1 cellular context compared by ENCODE assay signal in the genomic region with DNA sequence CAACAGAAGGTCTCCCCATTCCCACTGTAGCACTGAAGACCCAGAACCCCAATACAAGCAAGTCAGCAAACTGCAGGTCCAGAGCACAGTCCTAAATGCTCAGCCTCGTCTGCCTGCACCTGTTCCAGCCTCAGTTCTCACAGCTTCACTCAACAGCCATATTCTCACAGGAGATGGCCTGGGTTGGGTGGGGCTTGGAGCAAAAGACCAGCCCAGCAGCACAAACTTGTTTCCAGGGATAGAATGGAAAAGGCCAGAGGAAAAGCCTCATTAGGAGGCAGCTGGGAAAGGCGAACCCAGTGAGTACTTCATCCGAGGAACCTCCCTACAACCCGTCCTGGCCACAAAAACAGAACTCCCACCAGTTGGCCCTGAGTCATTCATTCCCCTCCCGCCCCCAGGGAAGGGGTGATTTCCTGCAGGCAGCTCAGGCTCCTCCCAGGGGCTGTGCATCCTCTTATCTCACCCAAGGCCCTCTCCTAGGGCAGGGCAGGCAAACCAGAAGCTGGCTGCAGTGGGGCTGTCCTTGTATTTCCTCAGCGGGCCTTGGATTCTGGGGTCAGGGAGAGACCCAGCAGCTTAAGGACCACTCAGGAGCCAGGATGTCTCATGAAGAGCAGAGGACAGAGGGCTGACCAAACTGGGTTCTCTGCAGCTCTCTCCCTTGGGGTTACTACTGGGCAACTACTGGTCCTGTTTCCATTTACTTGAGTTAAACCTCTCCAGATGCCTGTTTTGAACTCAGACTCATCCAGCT.
TF ChIP-seq lines count a peak whose summit lies in the region.

No MANE protein-coding gene starts in this region.

TF ChIP-seq in K562, 482 proteins besides CTCF, POLR2A, EP300 and RAD21 (continued from another document and continues in another):
- TF ChIP-seq, protein P1, sequence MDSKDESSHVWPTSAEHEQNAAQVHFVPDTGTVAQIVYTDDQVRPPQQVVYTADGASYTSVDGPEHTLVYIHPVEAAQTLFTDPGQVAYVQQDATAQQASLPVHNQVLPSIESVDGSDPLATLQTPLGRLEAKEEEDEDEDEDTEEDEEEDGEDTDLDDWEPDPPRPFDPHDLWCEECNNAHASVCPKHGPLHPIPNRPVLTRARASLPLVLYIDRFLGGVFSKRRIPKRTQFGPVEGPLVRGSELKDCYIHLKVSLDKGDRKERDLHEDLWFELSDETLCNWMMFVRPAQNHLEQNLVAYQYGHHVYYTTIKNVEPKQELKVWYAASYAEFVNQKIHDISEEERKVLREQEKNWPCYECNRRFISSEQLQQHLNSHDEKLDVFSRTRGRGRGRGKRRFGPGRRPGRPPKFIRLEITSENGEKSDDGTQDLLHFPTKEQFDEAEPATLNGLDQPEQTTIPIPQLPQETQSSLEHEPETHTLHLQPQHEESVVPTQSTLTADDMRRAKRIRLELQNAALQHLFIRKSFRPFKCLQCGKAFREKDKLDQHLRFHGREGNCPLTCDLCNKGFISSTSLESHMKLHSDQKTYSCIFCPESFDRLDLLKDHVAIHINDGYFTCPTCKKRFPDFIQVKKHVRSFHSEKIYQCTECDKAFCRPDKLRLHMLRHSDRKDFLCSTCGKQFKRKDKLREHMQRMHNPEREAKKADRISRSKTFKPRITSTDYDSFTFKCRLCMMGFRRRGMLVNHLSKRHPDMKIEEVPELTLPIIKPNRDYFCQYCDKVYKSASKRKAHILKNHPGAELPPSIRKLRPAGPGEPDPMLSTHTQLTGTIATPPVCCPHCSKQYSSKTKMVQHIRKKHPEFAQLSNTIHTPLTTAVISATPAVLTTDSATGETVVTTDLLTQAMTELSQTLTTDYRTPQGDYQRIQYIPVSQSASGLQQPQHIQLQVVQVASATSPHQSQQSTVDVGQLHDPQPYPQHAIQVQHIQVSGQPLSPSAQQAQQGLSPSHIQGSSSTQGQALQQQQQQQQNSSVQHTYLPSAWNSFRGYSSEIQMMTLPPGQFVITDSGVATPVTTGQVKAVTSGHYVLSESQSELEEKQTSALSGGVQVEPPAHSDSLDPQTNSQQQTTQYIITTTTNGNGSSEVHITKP (IDR thresholded peaks at IDR 0.05; ENCODE audit: partially characterized antibody) = peak; percentile 48
- peak; percentile 61 for TF ChIP-seq SPI1 (IDR thresholded peaks at IDR 0.05; ENCODE audit: borderline replicate concordance, low read depth, low read length)
- TF ChIP-seq TARDBP (IDR thresholded peaks at IDR 0.05) = peak; percentile 74; the same call in 1 of the 2 replicates
- TF ChIP-seq, protein P2, sequence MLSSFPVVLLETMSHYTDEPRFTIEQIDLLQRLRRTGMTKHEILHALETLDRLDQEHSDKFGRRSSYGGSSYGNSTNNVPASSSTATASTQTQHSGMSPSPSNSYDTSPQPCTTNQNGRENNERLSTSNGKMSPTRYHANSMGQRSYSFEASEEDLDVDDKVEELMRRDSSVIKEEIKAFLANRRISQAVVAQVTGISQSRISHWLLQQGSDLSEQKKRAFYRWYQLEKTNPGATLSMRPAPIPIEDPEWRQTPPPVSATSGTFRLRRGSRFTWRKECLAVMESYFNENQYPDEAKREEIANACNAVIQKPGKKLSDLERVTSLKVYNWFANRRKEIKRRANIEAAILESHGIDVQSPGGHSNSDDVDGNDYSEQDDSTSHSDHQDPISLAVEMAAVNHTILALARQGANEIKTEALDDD (IDR thresholded peaks at IDR 0.05) = peak; percentile 30; the same call in 1 of the 2 replicates
- TF ChIP-seq NFE2 (IDR thresholded peaks at IDR 0.05; ENCODE audit: low read depth) = peak; percentile 90
- peak; percentile 24 to 53; a peak in 2 of 4 replicates for TF ChIP-seq FOXK2 (conservative IDR thresholded peaks at IDR 0.05 in 1 of 2, IDR thresholded peaks at IDR 0.05 in 1 of 2; ENCODE audit: low read depth in 2 of 2)
- TF ChIP-seq ZBTB17 (CRISPR knock-in tag; IDR thresholded peaks at IDR 0.05) = 0 out of 2 replicates have a peak, but pooled peaks have one; percentile 46
- peak; percentile 45; the same call in 1 of the 2 replicates for TF ChIP-seq OTX1 (CRISPR knock-in tag; IDR thresholded peaks at IDR 0.05)
- peak; percentile 92 for TF ChIP-seq DPF2 (IDR thresholded peaks at IDR 0.05)
- peak; percentile 56 for TF ChIP-seq FOS (IDR thresholded peaks at IDR 0.05; ENCODE audit: extremely low read depth, insufficient read length)
- no peak for TF ChIP-seq SRSF9 (IDR thresholded peaks at IDR 0.05; ENCODE audit: borderline replicate concordance, low read depth, low read length)
- TF ChIP-seq IRF2 (CRISPR knock-in tag; IDR thresholded peaks at IDR 0.05) = no peak
- peak; percentile 96 for TF ChIP-seq JUND (IDR thresholded peaks at IDR 0.05; ENCODE audit: borderline replicate concordance, low read depth, low read length)
- peak; percentile 91; the same call in 2 of the 3 replicates for TF ChIP-seq JUND (tag; IDR thresholded peaks at IDR 0.05; ENCODE audit: borderline replicate concordance, low read depth, low read length)
- TF ChIP-seq, protein P3, sequence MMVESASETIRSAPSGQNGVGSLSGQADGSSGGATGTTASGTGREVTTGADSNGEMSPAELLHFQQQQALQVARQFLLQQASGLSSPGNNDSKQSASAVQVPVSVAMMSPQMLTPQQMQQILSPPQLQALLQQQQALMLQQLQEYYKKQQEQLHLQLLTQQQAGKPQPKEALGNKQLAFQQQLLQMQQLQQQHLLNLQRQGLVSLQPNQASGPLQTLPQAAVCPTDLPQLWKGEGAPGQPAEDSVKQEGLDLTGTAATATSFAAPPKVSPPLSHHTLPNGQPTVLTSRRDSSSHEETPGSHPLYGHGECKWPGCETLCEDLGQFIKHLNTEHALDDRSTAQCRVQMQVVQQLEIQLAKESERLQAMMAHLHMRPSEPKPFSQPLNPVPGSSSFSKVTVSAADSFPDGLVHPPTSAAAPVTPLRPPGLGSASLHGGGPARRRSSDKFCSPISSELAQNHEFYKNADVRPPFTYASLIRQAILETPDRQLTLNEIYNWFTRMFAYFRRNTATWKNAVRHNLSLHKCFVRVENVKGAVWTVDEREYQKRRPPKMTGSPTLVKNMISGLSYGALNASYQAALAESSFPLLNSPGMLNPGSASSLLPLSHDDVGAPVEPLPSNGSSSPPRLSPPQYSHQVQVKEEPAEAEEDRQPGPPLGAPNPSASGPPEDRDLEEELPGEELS (CRISPR knock-in tag; IDR thresholded peaks at IDR 0.05; ENCODE audit: borderline replicate concordance) = 0 out of 2 replicates have a peak, but pooled peaks have one; percentile 40
- TF ChIP-seq ZFX (CRISPR knock-in tag; IDR thresholded peaks at IDR 0.05) = peak; percentile 75
- peak; percentile 60 for TF ChIP-seq ZNF316 (IDR thresholded peaks at IDR 0.05)
- TF ChIP-seq, protein P4, sequence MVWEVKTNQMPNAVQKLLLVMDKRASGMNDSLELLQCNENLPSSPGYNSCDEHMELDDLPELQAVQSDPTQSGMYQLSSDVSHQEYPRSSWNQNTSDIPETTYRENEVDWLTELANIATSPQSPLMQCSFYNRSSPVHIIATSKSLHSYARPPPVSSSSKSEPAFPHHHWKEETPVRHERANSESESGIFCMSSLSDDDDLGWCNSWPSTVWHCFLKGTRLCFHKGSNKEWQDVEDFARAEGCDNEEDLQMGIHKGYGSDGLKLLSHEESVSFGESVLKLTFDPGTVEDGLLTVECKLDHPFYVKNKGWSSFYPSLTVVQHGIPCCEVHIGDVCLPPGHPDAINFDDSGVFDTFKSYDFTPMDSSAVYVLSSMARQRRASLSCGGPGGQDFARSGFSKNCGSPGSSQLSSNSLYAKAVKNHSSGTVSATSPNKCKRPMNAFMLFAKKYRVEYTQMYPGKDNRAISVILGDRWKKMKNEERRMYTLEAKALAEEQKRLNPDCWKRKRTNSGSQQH (CRISPR knock-in tag; IDR thresholded peaks at IDR 0.05) = 0 out of 2 replicates have a peak, but pooled peaks have one; percentile 38
- no peak for TF ChIP-seq HNRNPLL (IDR thresholded peaks at IDR 0.05; ENCODE audit: low read depth, low read length, poor library complexity, severe bottlenecking)
- TF ChIP-seq C11orf30 (IDR thresholded peaks at IDR 0.05; ENCODE audit: low read depth) = peak; percentile 74
- peak; percentile 13 for TF ChIP-seq MEIS2 (IDR thresholded peaks at IDR 0.05; ENCODE audit: partially characterized antibody)
- no peak for TF ChIP-seq MEF2D (tag; conservative IDR thresholded peaks at IDR 0.05; ENCODE audit: low read depth)
- no peak for TF ChIP-seq HMG20A (CRISPR knock-in tag; conservative IDR thresholded peaks at IDR 0.05)
- peak; percentile 88 for TF ChIP-seq ZBTB7A (IDR thresholded peaks at IDR 0.05; ENCODE audit: borderline replicate concordance, control insufficient read depth, low read depth, low read length)
- no peak for TF ChIP-seq ZFP91 (CRISPR knock-in tag; IDR thresholded peaks at IDR 0.05)
- peak; percentile 71 for TF ChIP-seq POLR2G (IDR thresholded peaks at IDR 0.05; ENCODE audit: low read depth, low read length)
- no peak for TF ChIP-seq AFF4 (CRISPR knock-in tag; IDR thresholded peaks at IDR 0.05)
- 0 out of 2 replicates have a peak, but pooled peaks have one; percentile 32 for TF ChIP-seq DMBX1 (CRISPR knock-in tag; IDR thresholded peaks at IDR 0.05; ENCODE audit: borderline replicate concordance)
- TF ChIP-seq, protein P5, sequence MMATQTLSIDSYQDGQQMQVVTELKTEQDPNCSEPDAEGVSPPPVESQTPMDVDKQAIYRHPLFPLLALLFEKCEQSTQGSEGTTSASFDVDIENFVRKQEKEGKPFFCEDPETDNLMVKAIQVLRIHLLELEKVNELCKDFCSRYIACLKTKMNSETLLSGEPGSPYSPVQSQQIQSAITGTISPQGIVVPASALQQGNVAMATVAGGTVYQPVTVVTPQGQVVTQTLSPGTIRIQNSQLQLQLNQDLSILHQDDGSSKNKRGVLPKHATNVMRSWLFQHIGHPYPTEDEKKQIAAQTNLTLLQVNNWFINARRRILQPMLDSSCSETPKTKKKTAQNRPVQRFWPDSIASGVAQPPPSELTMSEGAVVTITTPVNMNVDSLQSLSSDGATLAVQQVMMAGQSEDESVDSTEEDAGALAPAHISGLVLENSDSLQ (IDR thresholded peaks at IDR 0.05) = peak; percentile 76
- no peak for TF ChIP-seq ZNF253 (CRISPR knock-in tag; conservative IDR thresholded peaks at IDR 0.05)
- peak; percentile 91 for TF ChIP-seq JUN (IDR thresholded peaks at IDR 0.05; ENCODE audit: borderline replicate concordance, low read depth, low read length)
- TF ChIP-seq JUN (CRISPR knock-in tag; IDR thresholded peaks at IDR 0.05; ENCODE audit: borderline replicate concordance) = no peak
- TF ChIP-seq ZNF24 (IDR thresholded peaks at IDR 0.05) = peak; percentile 97
- TF ChIP-seq MTA1 (IDR thresholded peaks at IDR 0.05; ENCODE audit: borderline replicate concordance) = no peak
- TF ChIP-seq PML (IDR thresholded peaks at IDR 0.05; ENCODE audit: low read length) = no peak
- TF ChIP-seq POLR2AphosphoS5 (IDR thresholded peaks at IDR 0.05; ENCODE audit: control insufficient read depth, insufficient read depth, low read depth, low read length) = peak; percentile 65; the same call in 1 of the 2 replicates
- peak; percentile 84 to 96 for TF ChIP-seq MAZ (CRISPR knock-in tag; conservative IDR thresholded peaks at IDR 0.05 in 1 of 2, IDR thresholded peaks at IDR 0.05 in 1 of 2)
- no peak for TF ChIP-seq ZNF124 (CRISPR knock-in tag; IDR thresholded peaks at IDR 0.05)
- TF ChIP-seq RCOR1 (IDR thresholded peaks at IDR 0.05; ENCODE audit: borderline replicate concordance in 1 of 2, low read depth in 2 of 2, low read length in 2 of 2) = peak in 1 of 2 experiments; percentile 94; a peak in 3 of 4 replicates
